ENCODE assay signal across 9 cellular contexts in genomic region chr2:182784777-182785176, GRCh38.
DNase-seq lines count a peak whose midpoint lies in the region; ATAC-seq and TF ChIP-seq lines count a peak whose summit lies in the region.
"Had no signal": no experiment of that assay in that cellular context is flagged by ENCODE, and none has a peak within 500 bp of the region (broad histone marks: within the 10 kb centered on the region; RNA-seq: fewer than 3 reads in every experiment).

No MANE protein-coding gene starts in this region.

- TF ChIP-seq CTCF in AG04450 (IDR thresholded peaks at IDR 0.05; ENCODE audit: low read depth, low read length) (peak; percentile 71), endodermal cell (conservative IDR thresholded peaks at IDR 0.05) (peak; percentile 80), prostate gland (IDR thresholded peaks at IDR 0.05) (peak in 3 of 4 experiments; percentile 28 to 48 (median 39))

- TF ChIP-seq POLR2A in prostate gland (IDR thresholded peaks at IDR 0.05), result no peak

- no peak overlapping the region for H3K27ac ChIP-seq in AG04450 (ENCODE audit: low read depth, low read length)
- no peak overlapping the region for H3K27ac ChIP-seq in endodermal cell (ENCODE audit: low read depth, low read length)
- H3K27ac ChIP-seq in prostate gland, result no peak overlapping the region

- intact Hi-C loops in prostate gland (cut with DNase I), result no loop called here

- peak; percentile 62 for ATAC-seq in GM18868 (IDR thresholded peaks at IDR 0.05; ENCODE audit: unreplicated experiment)
- no peak for ATAC-seq in activated naive CD8-positive, alpha-beta T cell treated with anti-CD3 and anti-CD28 coated beads, Interleukin-2, amount 50 U/mL, for 24 hours

- POLR2A ChIA-PET in AG04450 (lab: Yijun Ruan, JAX), result interaction anchor here (0.5 to 0.6 kb wide), 2 partner anchors 63 to 1110 kb away, joined by 3 to 4 read pairs; no protein-coding TSS in a partner anchor

- H3K9ac ChIP-seq in endodermal cell (ENCODE audit: extremely low read depth, low read length, poor library complexity, severe bottlenecking), result no peak overlapping the region

- DNase-seq in AG04450 (ENCODE audit: low read depth, low spot score) (no peak), NCI-H69 (lab: John Stamatoyannopoulos, UW) (peak; percentile 52), endodermal cell (no peak), prostate gland (ENCODE audit: low spot score) (no peak), GOT3 (lab: John Stamatoyannopoulos, UW) (no peak)
- DNase-seq in activated naive CD8-positive, alpha-beta T cell treated with anti-CD3 and anti-CD28 coated beads, Interleukin-2, amount 50 U/mL, for 24 hours, result no peak
- DNase-seq in activated CD4-positive, alpha-beta T cell treated with anti-CD3 and anti-CD28 coated beads for 1 hour, result no peak

- H3K27me3 ChIP-seq in AG04450 (ENCODE audit: control insufficient read depth, insufficient read depth, low read length) (no peaks in the 10 kb centered on the region), endodermal cell (ENCODE audit: control insufficient read depth, insufficient read depth, low read length, poor library complexity, severe bottlenecking) (no peaks in the 10 kb centered on the region), prostate gland (replicated peaks; ENCODE audit: insufficient read depth) (no peaks in the 10 kb centered on the region)

- peaks cover 23% of the 10 kb centered on the region for H3K36me3 ChIP-seq in endodermal cell (ENCODE audit: control insufficient read depth, insufficient read depth, low read length)
- H3K36me3 ChIP-seq in prostate gland, result no peaks in the 10 kb centered on the region

- H3K4me3 ChIP-seq in AG04450 (ENCODE audit: low read depth, low read length) (no peak overlapping the region), endodermal cell (ENCODE audit: low read length) (no peak overlapping the region), prostate gland (no peak overlapping the region)

- no peak overlapping the region for H3K27ac Mint-ChIP-seq in endodermal cell
- H3K27ac Mint-ChIP-seq in activated naive CD8-positive, alpha-beta T cell treated with anti-CD3 and anti-CD28 coated beads, Interleukin-2, amount 50 U/mL, for 24 hours, result no peak overlapping the region

- H3K9me3 ChIP-seq in AG04450 (ENCODE audit: control insufficient read depth, insufficient read depth, low read length) (no peaks in the 10 kb centered on the region), endodermal cell (ENCODE audit: control insufficient read depth, low read length) (peaks cover 12% of the 10 kb centered on the region), prostate gland (no peaks in the 10 kb centered on the region)

- WGBS in endodermal cell (ENCODE audit: insufficient coverage in 1 of 2, insufficient read length in 1 of 2), 2 experiments, result 82% methylated on average over 1 of the region's 1 CpG; no CpG with 5 or more reads in 1 of the 2 experiments
- WGBS in prostate gland, result 72% methylated on average over 1 of the region's 1 CpG

- peaks cover 5% of the 10 kb centered on the region for H3K4me1 Mint-ChIP-seq in endodermal cell
- no peaks in the 10 kb centered on the region for H3K4me1 Mint-ChIP-seq in activated naive CD8-positive, alpha-beta T cell treated with anti-CD3 and anti-CD28 coated beads, Interleukin-2, amount 50 U/mL, for 24 hours
- H3K4me1 Mint-ChIP-seq: central memory CD8-positive, alpha-beta T cell had no signal

- H3K36me3 Mint-ChIP-seq in endodermal cell (ENCODE audit: low read depth), result peaks cover 22% of the 10 kb centered on the region
- peaks cover 17% of the 10 kb centered on the region for H3K36me3 Mint-ChIP-seq in activated naive CD8-positive, alpha-beta T cell treated with anti-CD3 and anti-CD28 coated beads, Interleukin-2, amount 50 U/mL, for 24 hours (ENCODE audit: low read depth)

- H3K9me3 Mint-ChIP-seq in endodermal cell, result peaks cover 11% of the 10 kb centered on the region
- H3K9me3 Mint-ChIP-seq in activated naive CD8-positive, alpha-beta T cell treated with anti-CD3 and anti-CD28 coated beads, Interleukin-2, amount 50 U/mL, for 24 hours, result peaks cover 5% of the 10 kb centered on the region
- H3K9me3 Mint-ChIP-seq: central memory CD8-positive, alpha-beta T cell had no signal

- H3K4me1 ChIP-seq in endodermal cell (ENCODE audit: control insufficient read depth, insufficient read depth, low read length) (no peaks in the 10 kb centered on the region), prostate gland (replicated peaks) (no peaks in the 10 kb centered on the region)

- no peaks in the 10 kb centered on the region for H3K27me3 Mint-ChIP-seq in endodermal cell (ENCODE audit: insufficient read depth)
- H3K27me3 Mint-ChIP-seq in activated naive CD8-positive, alpha-beta T cell treated with anti-CD3 and anti-CD28 coated beads, Interleukin-2, amount 50 U/mL, for 24 hours, result no peaks in the 10 kb centered on the region
- H3K27me3 Mint-ChIP-seq: central memory CD8-positive, alpha-beta T cell had no signal

- H3K4me3 Mint-ChIP-seq in endodermal cell, result no peak overlapping the region
- H3K4me3 Mint-ChIP-seq in activated naive CD8-positive, alpha-beta T cell treated with anti-CD3 and anti-CD28 coated beads, Interleukin-2, amount 50 U/mL, for 24 hours, result no peak overlapping the region
- H3K4me3 Mint-ChIP-seq: central memory CD8-positive, alpha-beta T cell had no signal

- CTCF ChIA-PET in AG04450 (lab: Charles Lee), result interaction anchor here (0.6 to 6.7 kb wide), 32 partner anchors 9 to 408 kb away, joined by 3 to 99 read pairs (median 4); no protein-coding TSS in a partner anchor
